Comparison of ENCODE assay signal across 27 cellular contexts in the genomic region with DNA sequence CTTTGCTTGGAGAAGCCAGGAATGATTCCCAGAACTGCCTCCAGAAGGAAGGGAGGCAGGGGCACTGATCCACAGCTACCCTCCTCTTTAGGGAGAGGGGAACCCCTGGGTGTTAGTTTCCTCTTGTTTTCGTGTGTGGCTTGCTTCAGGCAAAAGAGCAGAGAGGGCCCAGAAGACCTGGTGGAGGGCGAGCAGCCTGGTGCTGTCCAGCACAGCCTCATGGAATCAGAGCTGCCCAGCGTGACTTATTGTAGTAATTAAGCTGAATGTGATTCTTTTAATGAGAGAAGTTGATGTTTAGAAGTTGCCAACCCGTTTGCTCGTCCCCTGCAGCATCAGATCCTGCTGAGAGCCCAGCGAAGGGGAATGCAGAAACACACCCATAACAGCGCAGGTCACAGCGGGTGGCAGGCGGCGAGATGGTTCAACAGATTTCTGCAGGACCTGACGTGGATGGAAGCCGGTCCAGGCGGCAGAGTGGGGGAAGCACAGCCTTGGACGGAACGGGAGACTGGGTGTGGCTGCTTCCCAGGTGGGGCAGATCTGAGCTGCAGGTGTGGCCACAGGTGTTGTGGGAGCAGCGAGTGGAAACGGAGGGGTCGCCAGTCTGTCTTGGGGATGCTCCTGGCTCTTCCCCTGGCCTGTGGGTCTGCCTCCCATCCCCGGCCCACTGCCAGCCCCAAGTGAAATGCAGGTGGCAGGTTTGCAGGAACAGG. TPM values are rescaled to one million over a fixed set of nuclear protein-coding genes. Genes with fewer than 3 reads are reported as not detected.
A peak's percentile ranks its signal among the peaks of the same experiment; 100 is the strongest.
DNase-seq lines count a peak whose midpoint lies in the region; ATAC-seq, FAIRE-seq and TF ChIP-seq lines count a peak whose summit lies in the region.
"Had no signal": no experiment of that assay in that cellular context is flagged by ENCODE, and none has a peak within 500 bp of the region (broad histone marks: within the 10 kb centered on the region; RNA-seq: fewer than 3 reads in every experiment).

No MANE protein-coding gene starts in this region.

- no peaks in the 10 kb centered on the region for H3K9me3 Mint-ChIP-seq in T-helper 2 cell treated with Interferon-gamma antibody and Interleukin-4, amounts not matched to agents 5 μg/mL and 100 μg/mL, for 36 hours
- H3K9me3 Mint-ChIP-seq: activated CD4-positive, alpha-beta T cell treated with anti-CD3 and anti-CD28 coated beads, Interleukin-2, amount 10 ng/mL, durations not matched to agents 24 days and 14 days had no signal

- intact Hi-C loops in adrenal gland (cut with DNase I): no loop called here
- intact Hi-C loops in HepG2 (cut with micrococcal nuclease; ENCODE audit: unreplicated experiment): no loop called here

- TF ChIP-seq CTCF in adrenal gland (IDR thresholded peaks at IDR 0.05): no peak
- TF ChIP-seq CTCF in HepG2 (CRISPR knock-in tag; IDR thresholded peaks at IDR 0.05): no peak
- no peak for TF ChIP-seq CTCF in suprapubic skin (IDR thresholded peaks at IDR 0.05)

- H3K27ac ChIP-seq in adrenal gland (no peak overlapping the region), HepG2 (ENCODE audit: extremely low read length, insufficient read depth, low read length) (no peak overlapping the region), suprapubic skin (no peak overlapping the region)
- H3K27ac ChIP-seq: BLaER1 treated with 17β-estradiol and CSF1 and Interleukin-3, amounts not matched to agents 10 nM and 100 nM; foreskin keratinocyte; HL-60; skin epidermis had no signal

- in situ Hi-C loops in HepG2 (cut with HindIII; ENCODE audit: extremely low pct_ligation_motif_present, low pct_unique_long_range_greater_than_20kb): no loop called here

- FAIRE-seq in HepG2 (lab: Jason Lieb, UNC): no peak
- FAIRE-seq: keratinocyte, TTC549 had no signal

- H4K20me1 ChIP-seq in HepG2 (ENCODE audit: insufficient read depth, low read length): no peaks in the 10 kb centered on the region; the same call in 1 of the 2 replicates

- H3K9me3 ChIP-seq in adrenal gland (replicated peaks in 1 of 3) (no peaks in the 10 kb centered on the region), HepG2 (ENCODE audit: low read length) (no peaks in the 10 kb centered on the region), suprapubic skin (no peaks in the 10 kb centered on the region)

- CTCF ChIA-PET in HepG2 (lab: Yijun Ruan, JAX; ENCODE audit: low intra/inter-chr PET ratio, low total read pairs): no interaction called here

- H3K9ac ChIP-seq in HepG2 (ENCODE audit: insufficient read depth, low read depth, low read length): no peak overlapping the region
- H3K9ac ChIP-seq: BLaER1 treated with 17β-estradiol and CSF1 and Interleukin-3, amounts not matched to agents 10 nM and 100 nM had no signal

- H3K27me3 Mint-ChIP-seq in T-helper 2 cell treated with Interferon-gamma antibody and Interleukin-4, amounts not matched to agents 5 μg/mL and 100 μg/mL, for 36 hours (ENCODE audit: low read depth): no peaks in the 10 kb centered on the region
- H3K27me3 Mint-ChIP-seq: activated CD4-positive, alpha-beta T cell treated with anti-CD3 and anti-CD28 coated beads, Interleukin-2, amount 10 ng/mL, durations not matched to agents 24 days and 14 days had no signal

- ATAC-seq in HepG2: no peak
- no peak for ATAC-seq in GM19467 (IDR thresholded peaks at IDR 0.05; ENCODE audit: unreplicated experiment)
- ATAC-seq: foreskin keratinocyte; naive thymus-derived CD8-positive, alpha-beta T cell had no signal

- H3K36me3 ChIP-seq in adrenal gland (replicated peaks in 1 of 2): no peaks in the 10 kb centered on the region
- no peaks in the 10 kb centered on the region for H3K36me3 ChIP-seq in HepG2 (replicated peaks in 1 of 2; ENCODE audit: control insufficient read depth in 1 of 2, insufficient read depth in 2 of 2, low read length in 2 of 2)
- no peaks in the 10 kb centered on the region for H3K36me3 ChIP-seq in suprapubic skin
- H3K36me3 ChIP-seq: BLaER1 treated with 17β-estradiol and CSF1 and Interleukin-3, amounts not matched to agents 10 nM and 100 nM had no signal

- no peak for TF ChIP-seq RAD21 in HepG2 (CRISPR knock-in tag; IDR thresholded peaks at IDR 0.05)

- H3K36me3 Mint-ChIP-seq in T-helper 2 cell treated with Interferon-gamma antibody and Interleukin-4, amounts not matched to agents 5 μg/mL and 100 μg/mL, for 36 hours (ENCODE audit: low read depth): no peaks in the 10 kb centered on the region
- H3K36me3 Mint-ChIP-seq: naive thymus-derived CD8-positive, alpha-beta T cell had no signal

- no TSS peak for BruUV-seq in HepG2 (replicated peaks; lab: Mats Ljungman, UMichigan)

- H3K4me2 ChIP-seq in HepG2 (ENCODE audit: low read depth, low read length): no peak overlapping the region
- H3K4me2 ChIP-seq: BLaER1 treated with 17β-estradiol and CSF1 and Interleukin-3, amounts not matched to agents 10 nM and 100 nM had no signal

- H3K79me2 ChIP-seq in HepG2 (ENCODE audit: insufficient read depth, low read length): no peaks in the 10 kb centered on the region

- WGBS in adrenal gland, 4 donors: 68 to 80% (median 78%) methylated on average over 16 to 19 of the region's 19 CpGs
- 37% methylated on average over 15 of the region's 19 CpGs for WGBS in HepG2 (ENCODE audit: low lambda C conversion rate)
- 58% methylated on average over 19 of the region's 19 CpGs for whole genome bisulfite sequencing in suprapubic skin

- H3K4me3 ChIP-seq in adrenal gland (no peak overlapping the region), HepG2 (replicated peaks in 1 of 3; ENCODE audit: insufficient read depth in 1 of 3, low read depth in 2 of 3, low read length in 3 of 3) (no peak overlapping the region), suprapubic skin (no peak overlapping the region)
- H3K4me3 ChIP-seq: BLaER1 treated with 17β-estradiol and CSF1 and Interleukin-3, amounts not matched to agents 10 nM and 100 nM; skin epidermis had no signal

- no peak overlapping the region for H3K27ac Mint-ChIP-seq in T-helper 2 cell treated with Interferon-gamma antibody and Interleukin-4, amounts not matched to agents 5 μg/mL and 100 μg/mL, for 36 hours
- H3K27ac Mint-ChIP-seq: activated CD4-positive, alpha-beta T cell treated with anti-CD3 and anti-CD28 coated beads, Interleukin-2, amount 10 ng/mL, durations not matched to agents 24 days and 14 days had no signal

- H3K27me3 ChIP-seq in adrenal gland (no peaks in the 10 kb centered on the region), HepG2 (ENCODE audit: control insufficient read depth in 1 of 2, insufficient read depth in 2 of 2, low read length in 2 of 2) (peaks cover 12 to 50% of the 10 kb centered on the region in 2 experiments), suprapubic skin (peaks cover 19% of the 10 kb centered on the region)
- H3K27me3 ChIP-seq: BLaER1 treated with 17β-estradiol and CSF1 and Interleukin-3, amounts not matched to agents 10 nM and 100 nM; foreskin keratinocyte had no signal

- H3K4me1 Mint-ChIP-seq in T-helper 2 cell treated with Interferon-gamma antibody and Interleukin-4, amounts not matched to agents 5 μg/mL and 100 μg/mL, for 36 hours (ENCODE audit: low read depth): no peaks in the 10 kb centered on the region
- H3K4me1 Mint-ChIP-seq: activated CD4-positive, alpha-beta T cell treated with anti-CD3 and anti-CD28 coated beads, Interleukin-2, amount 10 ng/mL, durations not matched to agents 24 days and 14 days had no signal

- TF ChIP-seq EP300 in HepG2 (IDR thresholded peaks at IDR 0.05; ENCODE audit: low read depth in 2 of 2, low read length in 2 of 2): no peak
- TF ChIP-seq EP300 in HepG2 (CRISPR knock-in tag; IDR thresholded peaks at IDR 0.05; ENCODE audit: borderline replicate concordance): no peak
- TF ChIP-seq EP300 in suprapubic skin (IDR thresholded peaks at IDR 0.05): no peak

- TF ChIP-seq POLR2A in adrenal gland (IDR thresholded peaks at IDR 0.05): no peak
- TF ChIP-seq POLR2A in HepG2 (IDR thresholded peaks at IDR 0.05; ENCODE audit: insufficient read depth in 1 of 2, low read depth in 2 of 2, low read length in 2 of 2): no peak
- TF ChIP-seq POLR2A in suprapubic skin (IDR thresholded peaks at IDR 0.05): no peak

- H3K4me1 ChIP-seq in adrenal gland (replicated peaks in 1 of 2) (peaks cover 6 to 19% of the 10 kb centered on the region in 2 donors), HepG2 (ENCODE audit: insufficient read depth, low read length) (peaks cover 22% of the 10 kb centered on the region), suprapubic skin (no peaks in the 10 kb centered on the region)
- H3K4me1 ChIP-seq: BLaER1 treated with 17β-estradiol and CSF1 and Interleukin-3, amounts not matched to agents 10 nM and 100 nM; foreskin keratinocyte had no signal

- H2AFZ ChIP-seq in HepG2 (ENCODE audit: low read length): no peak overlapping the region

- DNase-seq in activated CD8-positive, alpha-beta memory T cell treated with anti-CD3 and anti-CD28 coated beads for 24 hours: peak; percentile 49
- no peak for DNase-seq in activated CD8-positive, alpha-beta memory T cell treated with anti-CD3 and anti-CD28 coated beads, Interleukin-2, amount 50 U/mL, for 4 hours
- DNase-seq in adrenal gland (peak in 4 of 7 donors; percentile 16 to 35 (median 16)), HepG2 (ENCODE audit: low spot score) (no peak), suprapubic skin (ENCODE audit: low spot score in 2 of 2) (peak; percentile 32 to 54), hepatic stellate cell (ENCODE audit: low spot score) (no peak)
- DNase-seq in T-helper 2 cell treated with Interferon-gamma antibody and Interleukin-4, amounts not matched to agents 5 μg/mL and 100 μg/mL, for 36 hours (ENCODE audit: low spot score): no peak
- DNase-seq: activated CD4-positive, alpha-beta T cell treated with anti-CD3 and anti-CD28 coated beads, Interleukin-2, amount 10 ng/mL, durations not matched to agents 24 days and 14 days; activated naive CD4-positive, alpha-beta T cell; amniotic stem cell; foreskin keratinocyte; hippocampal formation; IMR-90; mesenchymal stem cell; MM.1S; naive thymus-derived CD8-positive, alpha-beta T cell; NCI-H1436; NCI-H526; SW 1271 had no signal

- no peak overlapping the region for H3K4me3 Mint-ChIP-seq in T-helper 2 cell treated with Interferon-gamma antibody and Interleukin-4, amounts not matched to agents 5 μg/mL and 100 μg/mL, for 36 hours
- H3K4me3 Mint-ChIP-seq: activated CD4-positive, alpha-beta T cell treated with anti-CD3 and anti-CD28 coated beads, Interleukin-2, amount 10 ng/mL, durations not matched to agents 24 days and 14 days; naive thymus-derived CD8-positive, alpha-beta T cell had no signal

- POLR2A ChIA-PET in HepG2 (lab: Yijun Ruan, JAX): no interaction called here

RNA-seq across cellular contexts. Expression of gene SHH, which starts 53.7 kb away (rescaled TPM):
- 10 to 100 TPM in 5 of 8 donors, 1 to 10 TPM in 3; 3.3 to 38.0 (median 15.2) TPM for total RNA-seq in adrenal gland
- polyA plus RNA-seq in adrenal gland: 10 to 100 TPM in 1 of 3 donors, 1 to 10 TPM in 2; 3.0 to 13.7 (median 7.0) TPM
- total RNA-seq in HepG2 (2016; rRNA removed; fragmentation: Illumina TruSeq; extraction: Trizol): 1.7 and 1.9 TPM in 2 replicates
- total RNA-seq in HepG2 (2016; cell fraction: cytosol; rRNA removed; fragmentation: Illumina TruSeq; extraction: Trizol; ENCODE audit: low read depth): 0.10 and 0.53 TPM in 2 replicates
- total RNA-seq in HepG2 (2016; cell fraction: insoluble cytoplasmic fraction; rRNA removed; fragmentation: Illumina TruSeq; extraction: Trizol): 1.3 and 2.2 TPM in 2 replicates
- 0.80 and 1.6 TPM in 2 replicates for total RNA-seq in HepG2 (2016; cell fraction: membrane; rRNA removed; fragmentation: Illumina TruSeq; extraction: Trizol)
- total RNA-seq in HepG2 (2016; cell fraction: nucleus; rRNA removed; fragmentation: Illumina TruSeq; extraction: Trizol): 1.3 TPM in 2 replicates
- 3.4 and 4.9 TPM in 2 replicates for polyA plus RNA-seq in HepG2 (2011; rRNA removed)
- polyA plus RNA-seq in HepG2 (2011; cell fraction: cytosol; rRNA removed): 1.9 and 3.3 TPM in 2 replicates
- 12.2 and 16.4 TPM in 2 replicates for polyA plus RNA-seq in HepG2 (2011; cell fraction: nucleus; rRNA removed)
- polyA plus RNA-seq in HepG2 (2012): 3.5 and 6.3 TPM in 2 replicates
- polyA plus RNA-seq in HepG2 (2016; cell fraction: cytosol; fragmentation: Illumina TruSeq; extraction: Trizol; ENCODE audit: low read depth): 0.17 TPM in 2 replicates
- 1.8 and 2.1 TPM in 2 replicates for polyA plus RNA-seq in HepG2 (2016; cell fraction: insoluble cytoplasmic fraction; fragmentation: Illumina TruSeq; extraction: Trizol; ENCODE audit: low read depth)
- 0.12 and 0.47 TPM in 2 replicates for polyA plus RNA-seq in HepG2 (2016; cell fraction: membrane; fragmentation: Illumina TruSeq; extraction: Trizol; ENCODE audit: low read depth)
- 3.9 and 4.1 TPM in 2 replicates for polyA plus RNA-seq in HepG2 (2016; cell fraction: nucleus; fragmentation: Illumina TruSeq; extraction: Trizol; ENCODE audit: insufficient read depth, low read depth)
- polyA minus RNA-seq in HepG2 (2011; rRNA and poly(A)+ RNA removed; ENCODE audit: low replicate concordance): 9.0 TPM in 1 of 2 replicates, not detected in the other
- 4.0 and 5.5 TPM in 2 replicates for polyA minus RNA-seq in HepG2 (2011; cell fraction: cytosol; rRNA and poly(A)+ RNA removed)
- polyA minus RNA-seq in HepG2 (2011; cell fraction: nucleus; rRNA and poly(A)+ RNA removed): 4.5 and 5.2 TPM in 2 replicates
- total RNA-seq in suprapubic skin: under 1 TPM in 2 of 4 donors, not detected in 2; 0.21 to 0.68 TPM
- total RNA-seq: A673; activated CD4-positive, alpha-beta T cell treated with anti-CD3 and anti-CD28 coated beads, Interleukin-2, amount 10 ng/mL, durations not matched to agents 24 days and 14 days; naive thymus-derived CD8-positive, alpha-beta T cell; subcutaneous adipose tissue had no signal
- polyA plus RNA-seq: keratinocyte had no signal

Comparison
In these comparisons a context has a peak if more than half of its experiments do, and no peak if none do; other contexts are left out.
1. DNase-seq: peak in activated CD8-positive, alpha-beta memory T cell treated with anti-CD3 and anti-CD28 coated beads for 24 hours (single experiment), adrenal gland (4 of 7) and suprapubic skin (2 of 2); none in activated CD8-positive, alpha-beta memory T cell treated with anti-CD3 and anti-CD28 coated beads, Interleukin-2, amount 50 U/mL, for 4 hours (single experiment), HepG2 (single experiment), hepatic stellate cell (single experiment) and T-helper 2 cell treated with Interferon-gamma antibody and Interleukin-4, amounts not matched to agents 5 μg/mL and 100 μg/mL, for 36 hours (single experiment).